In genomic region chr18:47404845-47405244, GRCh38 we compare ENCODE assay signal across 26 cellular contexts.
"Had no signal": no experiment of that assay in that cellular context is flagged by ENCODE, and none has a peak within 500 bp of the region (broad histone marks: within the 10 kb centered on the region; RNA-seq: fewer than 3 reads in every experiment).

No MANE protein-coding gene starts in this region.

- H3K27ac ChIP-seq: ascending aorta, body of pancreas, SK-N-MC had no signal

- H3K27ac Mint-ChIP-seq: activated naive CD8-positive, alpha-beta T cell treated with anti-CD3 and anti-CD28 coated beads, Interleukin-2, amount 50 U/mL, for 24 hours; T-cell; T-helper 2 cell treated with Interferon-gamma antibody and Interleukin-4, amounts not matched to agents 5 μg/mL and 100 μg/mL, for 36 hours had no signal

- H3K36me3 ChIP-seq: ascending aorta, MG63 had no signal

- H3K36me3 Mint-ChIP-seq: activated naive CD4-positive, alpha-beta T cell treated with anti-CD3 and anti-CD28 coated beads, Interleukin-2, amount 50 U/mL, for 72 hours; T-cell had no signal

- H3K4me3 Mint-ChIP-seq: activated naive CD8-positive, alpha-beta T cell treated with anti-CD3 and anti-CD28 coated beads, Interleukin-2, amount 50 U/mL, for 24 hours; activated T-cell treated with anti-CD3 and anti-CD28 coated beads, Interleukin-2, amount 50 U/mL, for 4 hours; T-cell; T-helper 2 cell treated with Interferon-gamma antibody and Interleukin-4, amounts not matched to agents 5 μg/mL and 100 μg/mL, for 36 hours had no signal

- DNase-seq: activated CD4-positive, alpha-beta T cell treated with anti-CD3 and anti-CD28 coated beads for 48 hours; activated CD4-positive, alpha-beta T cell treated with anti-CD3 and anti-CD28 coated beads, Interleukin-2, amount 50 U/mL, for 48 hours; activated CD4-positive, CD25-positive, alpha-beta regulatory T cell treated with anti-CD3 and anti-CD28 coated beads, Interleukin-2, amount 50 U/mL, for 72 hours; activated CD8-positive, alpha-beta memory T cell treated with anti-CD3 and anti-CD28 coated beads for 24 hours; activated effector memory CD4-positive, alpha-beta T cell treated with anti-CD3 and anti-CD28 coated beads, Interleukin-2, amount 50 U/mL, for 16 hours; activated naive CD4-positive, alpha-beta T cell treated with Interleukin-2 at 50 U/mL for 16 hours; activated naive CD8-positive, alpha-beta T cell treated with anti-CD3 and anti-CD28 coated beads, Interleukin-2, amount 50 U/mL, for 24 hours; activated T-cell treated with anti-CD3 and anti-CD28 coated beads, Interleukin-2, amount 50 U/mL, for 4 hours; amniotic stem cell; body of pancreas; central memory CD4-positive, alpha-beta T cell; MG63; MV-4-11; NCI-H1092 treated with DMSO at 0.1 percent for 48 hours; NCI-H1417 treated with DMSO at 0.1 percent for 48 hours; NCI-H187; NCI-H2081; NCI-H526; NCI-H82; RPMI8226; T-cell had no signal

- H3K9me3 Mint-ChIP-seq: activated naive CD4-positive, alpha-beta T cell treated with anti-CD3 and anti-CD28 coated beads, Interleukin-2, amount 50 U/mL, for 72 hours; activated naive CD8-positive, alpha-beta T cell treated with anti-CD3 and anti-CD28 coated beads, Interleukin-2, amount 50 U/mL, for 24 hours; activated T-cell treated with anti-CD3 and anti-CD28 coated beads, Interleukin-2, amount 50 U/mL, for 4 hours; T-cell; T-helper 2 cell treated with Interferon-gamma antibody and Interleukin-4, amounts not matched to agents 5 μg/mL and 100 μg/mL, for 36 hours had no signal

- H3K4me1 ChIP-seq: ascending aorta, body of pancreas had no signal

- H3K9me3 ChIP-seq: ascending aorta, body of pancreas, MG63 had no signal

- H3K4me1 Mint-ChIP-seq: activated naive CD8-positive, alpha-beta T cell treated with anti-CD3 and anti-CD28 coated beads, Interleukin-2, amount 50 U/mL, for 24 hours; T-cell had no signal

- H3K27me3 ChIP-seq: ascending aorta, body of pancreas, MG63 had no signal

- H3K4me3 ChIP-seq: ascending aorta, body of pancreas, MG63, SK-N-MC had no signal

- H3K27me3 Mint-ChIP-seq: activated naive CD8-positive, alpha-beta T cell treated with anti-CD3 and anti-CD28 coated beads, Interleukin-2, amount 50 U/mL, for 24 hours had no signal

- ATAC-seq: activated naive CD4-positive, alpha-beta T cell treated with anti-CD3 and anti-CD28 coated beads, Interleukin-2, amount 50 U/mL, for 72 hours; activated naive CD8-positive, alpha-beta T cell treated with anti-CD3 and anti-CD28 coated beads, Interleukin-2, amount 50 U/mL, for 24 hours; activated T-cell treated with anti-CD3 and anti-CD28 coated beads, Interleukin-2, amount 50 U/mL, for 4 hours; body of pancreas; Right ventricle myocardium inferior; T-cell had no signal
